In genomic region chr6:3316363-3316762, GRCh38 we compare ENCODE assay signal across 20 cellular contexts.
"Had no signal": no experiment of that assay in that cellular context is flagged by ENCODE, and none has a peak within 500 bp of the region (broad histone marks: within the 10 kb centered on the region; RNA-seq: fewer than 3 reads in every experiment).

No MANE protein-coding gene starts in this region.

- H3K27ac ChIP-seq: foreskin keratinocyte, hepatocyte, pancreas, prostate gland, tibial artery, upper lobe of right lung, vagina had no signal

- H3K79me2 ChIP-seq: hepatocyte had no signal

- H3K4me3 ChIP-seq: hepatocyte, pancreas, prostate gland, smooth muscle cell, tibial artery, upper lobe of right lung, vagina had no signal

- H3K27ac Mint-ChIP-seq: dendritic cell treated with granulocyte-macrophage colony-stimulating factor and Interleukin-4, amounts not matched to agents 40 ng/mL and 50 ng/mL, for 4 days; effector memory CD8-positive, alpha-beta T cell; natural killer cell; stimulated activated effector memory CD8-positive, alpha-beta T cell treated with anti-CD3 and anti-CD28 coated beads, Interleukin-12 subunit alpha, Interleukin-12 subunit beta, amount 100 ng/mL, for 72 hours had no signal

- DNase-seq: central memory CD4-positive, alpha-beta T cell; effector memory CD8-positive, alpha-beta T cell; erythroblast; foreskin keratinocyte; mammary epithelial cell; natural killer cell; stimulated activated CD4-positive, alpha-beta T cell treated with anti-CD3 and anti-CD28 coated beads, Interleukin-4, amount 100 ng/mL, for 1 hour; stimulated activated CD8-positive, alpha-beta memory T cell treated with anti-CD3 and anti-CD28 coated beads, Interleukin-4, amount 100 ng/mL, for 48 hours; stimulated activated naive CD8-positive, alpha-beta T cell treated with anti-CD3 and anti-CD28 coated beads, Interleukin-15, Interleukin-2, amounts not matched to agents 100 U/mL and 50 U/mL, for 24 hours; upper lobe of right lung had no signal

- H3K27me3 ChIP-seq: foreskin keratinocyte, hepatocyte, pancreas, tibial artery, upper lobe of right lung, vagina had no signal

- H2AFZ ChIP-seq: hepatocyte had no signal

- H3K9me3 ChIP-seq: pancreas, prostate gland, tibial artery, upper lobe of right lung, vagina had no signal

- H3K36me3 ChIP-seq: pancreas, prostate gland, tibial artery, upper lobe of right lung, vagina had no signal

- H3K36me3 Mint-ChIP-seq: natural killer cell had no signal

- H3K9me3 Mint-ChIP-seq: dendritic cell treated with granulocyte-macrophage colony-stimulating factor and Interleukin-4, amounts not matched to agents 40 ng/mL and 50 ng/mL, for 4 days; effector memory CD8-positive, alpha-beta T cell; natural killer cell; neural crest cell; stimulated activated effector memory CD8-positive, alpha-beta T cell treated with anti-CD3 and anti-CD28 coated beads, Interleukin-12 subunit alpha, Interleukin-12 subunit beta, amount 100 ng/mL, for 72 hours had no signal

- H3K4me2 ChIP-seq: hepatocyte, smooth muscle cell had no signal

- H3K4me3 Mint-ChIP-seq: dendritic cell treated with granulocyte-macrophage colony-stimulating factor and Interleukin-4, amounts not matched to agents 40 ng/mL and 50 ng/mL, for 4 days; effector memory CD8-positive, alpha-beta T cell; natural killer cell; neural crest cell; stimulated activated effector memory CD8-positive, alpha-beta T cell treated with anti-CD3 and anti-CD28 coated beads, Interleukin-12 subunit alpha, Interleukin-12 subunit beta, amount 100 ng/mL, for 72 hours had no signal

- H3K4me1 ChIP-seq: foreskin keratinocyte, pancreas, prostate gland, tibial artery had no signal

- ATAC-seq: effector memory CD8-positive, alpha-beta T cell; foreskin keratinocyte; left colon; natural killer cell; pancreas; stimulated activated effector memory CD8-positive, alpha-beta T cell treated with anti-CD3 and anti-CD28 coated beads, Interleukin-12 subunit alpha, Interleukin-12 subunit beta, amount 100 ng/mL, for 72 hours; stimulated activated naive CD8-positive, alpha-beta T cell treated with anti-CD3 and anti-CD28 coated beads, Interleukin-15, Interleukin-2, amounts not matched to agents 100 U/mL and 50 U/mL, for 24 hours; upper lobe of right lung had no signal
